15 cellular contexts compared by ENCODE assay signal in the genomic region with DNA sequence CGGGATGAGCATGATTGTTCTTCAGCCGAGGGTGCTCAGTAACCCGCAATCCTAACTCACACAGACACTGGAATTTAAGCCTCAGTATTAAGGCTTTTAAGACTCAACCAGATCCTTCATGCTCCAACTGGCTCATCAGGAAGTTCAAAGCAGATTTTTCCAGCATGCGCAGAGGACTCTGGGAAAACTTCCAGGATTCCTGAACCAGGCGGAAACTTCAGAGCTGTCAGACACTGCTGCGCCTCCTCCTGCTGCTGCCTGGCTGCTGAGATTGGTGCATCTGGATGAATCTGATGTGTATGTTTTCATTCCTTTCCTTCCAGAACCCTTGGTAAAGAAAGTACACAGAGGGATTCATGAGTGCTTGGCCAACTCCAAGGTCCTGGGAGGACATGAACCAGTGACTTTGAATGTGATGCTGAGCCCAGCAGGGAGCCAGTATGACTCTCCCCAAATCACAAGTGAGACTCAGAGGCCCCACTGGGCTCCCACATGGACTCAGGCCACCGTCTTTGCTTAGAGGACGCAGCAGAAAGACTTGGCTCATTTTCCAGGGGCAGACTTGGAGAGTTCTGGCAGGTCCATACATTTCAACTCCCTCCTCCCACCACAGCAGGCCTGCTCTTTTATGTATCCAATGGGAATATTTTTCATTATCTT.
A peak's percentile ranks its signal among the peaks of the same experiment; 100 is the strongest.
DNase-seq lines count a peak whose midpoint lies in the region; ATAC-seq, FAIRE-seq and TF ChIP-seq lines count a peak whose summit lies in the region.
"Had no signal": no experiment of that assay in that cellular context is flagged by ENCODE, and none has a peak within 500 bp of the region (broad histone marks: within the 10 kb centered on the region; RNA-seq: fewer than 3 reads in every experiment).

No MANE protein-coding gene starts in this region.

- intact Hi-C loops in mucosa of descending colon (cut with DNase I, micrococcal nuclease): no loop called here

- peak; percentile 28 for ATAC-seq in mucosa of descending colon
- ATAC-seq in GM19035 (IDR thresholded peaks at IDR 0.05; ENCODE audit: unreplicated experiment): no peak
- no peak for ATAC-seq in HG03139 (IDR thresholded peaks at IDR 0.05; ENCODE audit: unreplicated experiment)
- ATAC-seq in esophagus mucosa: no peak
- ATAC-seq: gastrocnemius medialis, GM12878 had no signal

- no peak overlapping the region for H3K4me3 ChIP-seq in mucosa of descending colon
- H3K4me3 ChIP-seq: dorsolateral prefrontal cortex, gastrocnemius medialis, GM12878 had no signal

- DNase-seq in AG08396 (ENCODE audit: low spot score) (peak; percentile 30), GM03348 (ENCODE audit: low spot score) (peak; percentile 41), mucosa of descending colon (peak in 2 of 3 donors; percentile 19 to 27), activated gamma-delta T cell (lab: John Stamatoyannopoulos, UW) (no peak)
- DNase-seq: mesendoderm, NCI-H510A treated with DMSO at 0.1 percent for 48 hours, OCI-M1 had no signal

- no peaks in the 10 kb centered on the region for H3K9me3 ChIP-seq in mucosa of descending colon
- H3K9me3 ChIP-seq: gastrocnemius medialis had no signal

- peak; percentile 80 for FAIRE-seq in endometrium (lab: Jason Lieb, UNC)
- FAIRE-seq: GM12878, TTC549 had no signal

- no peaks in the 10 kb centered on the region for H3K36me3 ChIP-seq in mucosa of descending colon (ENCODE audit: low read depth)
- H3K36me3 ChIP-seq: gastrocnemius medialis had no signal

- H3K4me1 ChIP-seq in mucosa of descending colon (ENCODE audit: low read depth): no peaks in the 10 kb centered on the region

- no peak for TF ChIP-seq CTCF in mucosa of descending colon (IDR thresholded peaks at IDR 0.05)
